13 cellular contexts compared by ENCODE assay signal in the genomic region with DNA sequence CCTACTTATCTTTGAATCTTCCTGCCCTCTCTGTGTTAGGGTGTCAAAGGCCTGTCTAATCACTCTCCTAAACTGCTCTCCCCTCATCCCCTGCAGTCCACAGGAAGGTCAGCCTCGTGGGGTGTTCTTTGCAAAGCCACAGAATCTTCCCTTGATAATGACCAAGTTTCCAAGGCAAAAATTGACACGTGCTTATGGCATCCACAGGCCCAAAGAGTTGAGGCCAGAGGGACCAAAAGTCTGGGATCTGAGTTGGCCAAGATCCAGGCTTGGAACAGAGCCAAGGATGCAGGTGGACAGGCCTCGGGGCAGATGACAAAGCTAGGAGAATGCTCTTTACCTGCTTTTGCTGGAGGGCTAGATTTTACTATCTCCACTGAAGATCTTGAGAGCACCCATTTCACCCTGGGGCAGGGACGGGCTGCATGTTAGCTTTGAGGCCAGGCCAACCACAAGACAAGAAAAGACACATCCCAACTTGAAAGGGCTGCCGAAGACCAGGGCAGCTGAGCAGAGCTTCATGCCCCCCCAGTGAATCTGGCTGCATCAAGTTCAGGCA. TPM values are rescaled to one million over a fixed set of nuclear protein-coding genes. Genes with fewer than 3 reads are reported as not detected.
DNase-seq lines count a peak whose midpoint lies in the region; ATAC-seq and TF ChIP-seq lines count a peak whose summit lies in the region.
"Had no signal": no experiment of that assay in that cellular context is flagged by ENCODE, and none has a peak within 500 bp of the region (broad histone marks: within the 10 kb centered on the region; RNA-seq: fewer than 3 reads in every experiment).

No MANE protein-coding gene starts in this region.

- no TSS peak for BruUV-seq in Panc1 (replicated peaks; lab: Mats Ljungman, UMichigan)

- CTCF ChIA-PET in Panc1 (lab: Charles Lee): no interaction called here

- in situ Hi-C loops in Panc1 (cut with HindIII; ENCODE audit: low pct_unique_long_range_greater_than_20kb, low sequenced_read_pairs): no loop called here

- peak; percentile 47 for ATAC-seq in GM18867 (IDR thresholded peaks at IDR 0.05; ENCODE audit: unreplicated experiment)
- ATAC-seq in Panc1: no peak
- ATAC-seq: activated naive CD8-positive, alpha-beta T cell treated with anti-CD3 and anti-CD28 coated beads, Interleukin-2, amount 50 U/mL, for 24 hours; T-helper 17 cell; upper lobe of right lung had no signal

- H3K4me1 ChIP-seq in Panc1 (ENCODE audit: control insufficient read depth, insufficient read depth, low read length) (peaks cover 29% of the 10 kb centered on the region), right atrium auricular region (peaks cover 0 to 21% of the 10 kb centered on the region in 2 donors)
- H3K4me1 ChIP-seq: upper lobe of right lung had no signal

- DNase-seq in NCI-H1417 (lab: John Stamatoyannopoulos, UW) (peak in 2 of 3 experiments; percentile 26 to 45), NCI-H1417 treated with DMSO at 0.1 percent for 48 hours (lab: John Stamatoyannopoulos, UW) (no peak), Panc1 (ENCODE audit: low read depth, low spot score) (no peak), epithelial cell of esophagus (ENCODE audit: low read depth) (peak; percentile 84), NCI-H1694 treated with DMSO at 0.1 percent for 48 hours (lab: John Stamatoyannopoulos, UW) (no peak), right atrium auricular region (ENCODE audit: low spot score) (no peak), CD1c-positive myeloid dendritic cell (ENCODE audit: extremely low spot score) (no peak)
- DNase-seq: activated naive CD8-positive, alpha-beta T cell treated with anti-CD3 and anti-CD28 coated beads, Interleukin-2, amount 50 U/mL, for 24 hours; Calu3; stimulated activated CD8-positive, alpha-beta memory T cell treated with anti-CD3 and anti-CD28 coated beads, Interleukin-4, amount 100 ng/mL, for 48 hours; T-helper 17 cell; upper lobe of right lung had no signal

- POLR2A ChIA-PET in Panc1 (lab: Charles Lee): no interaction called here

- peak overlapping the region; percentile 48; the same call in 1 of the 2 replicates for H3K27ac ChIP-seq in Panc1 (ENCODE audit: low read length)
- no peak overlapping the region for H3K27ac ChIP-seq in right atrium auricular region
- H3K27ac ChIP-seq: upper lobe of right lung had no signal

- H3K27me3 ChIP-seq in Panc1 (ENCODE audit: control insufficient read depth, insufficient read depth, low read length) (no peaks in the 10 kb centered on the region), right atrium auricular region (no peaks in the 10 kb centered on the region)
- H3K27me3 ChIP-seq: upper lobe of right lung had no signal

- TF ChIP-seq CTCF in Panc1 (IDR thresholded peaks at IDR 0.05) (no peak), epithelial cell of esophagus (IDR thresholded peaks at IDR 0.05; ENCODE audit: insufficient read depth, low read depth, low read length, missing control alignments) (no peak), right atrium auricular region (IDR thresholded peaks at IDR 0.05) (no peak)

- intact Hi-C loops in Panc1 (cut with micrococcal nuclease; ENCODE audit: unreplicated experiment): no loop called here

- H3K9me3 ChIP-seq in Panc1 (ENCODE audit: control insufficient read depth, insufficient read depth, low read depth, low read length) (no peaks in the 10 kb centered on the region), right atrium auricular region (no peaks in the 10 kb centered on the region)
- H3K9me3 ChIP-seq: upper lobe of right lung had no signal

- no peak overlapping the region for H3K4me3 ChIP-seq in Panc1 (ENCODE audit: low read depth in 2 of 2, low read length in 2 of 2)
- H3K4me3 ChIP-seq in epithelial cell of esophagus (ENCODE audit: low read length): no peak overlapping the region
- H3K4me3 ChIP-seq in right atrium auricular region: no peak overlapping the region
- H3K4me3 ChIP-seq: upper lobe of right lung had no signal

- H3K36me3 ChIP-seq in Panc1 (ENCODE audit: control insufficient read depth, insufficient read depth, low read length) (no peaks in the 10 kb centered on the region), right atrium auricular region (no peaks in the 10 kb centered on the region)
- H3K36me3 ChIP-seq: upper lobe of right lung had no signal

RNA-seq across cellular contexts. Expression of gene BHLHE40, which starts 20.5 kb away (rescaled TPM):
- 78.4 TPM for total RNA-seq in Panc1 (2021; ENCODE audit: unreplicated experiment)
- polyA plus RNA-seq in Panc1 (2012; ENCODE audit: insufficient read length): 63.8 TPM
- total RNA-seq in right atrium auricular region: 10 to 100 TPM; 32.3 to 49.5 TPM

Comparison
In these comparisons a context has a peak if more than half of its experiments do, and no peak if none do; other contexts are left out.
1. DNase-seq: peak in NCI-H1417 (2 of 3) and epithelial cell of esophagus (single experiment); none in NCI-H1417 treated with DMSO at 0.1 percent for 48 hours (single experiment), Panc1 (single experiment), NCI-H1694 treated with DMSO at 0.1 percent for 48 hours (single experiment), right atrium auricular region (single experiment) and CD1c-positive myeloid dendritic cell (single experiment).